In the genomic region with DNA sequence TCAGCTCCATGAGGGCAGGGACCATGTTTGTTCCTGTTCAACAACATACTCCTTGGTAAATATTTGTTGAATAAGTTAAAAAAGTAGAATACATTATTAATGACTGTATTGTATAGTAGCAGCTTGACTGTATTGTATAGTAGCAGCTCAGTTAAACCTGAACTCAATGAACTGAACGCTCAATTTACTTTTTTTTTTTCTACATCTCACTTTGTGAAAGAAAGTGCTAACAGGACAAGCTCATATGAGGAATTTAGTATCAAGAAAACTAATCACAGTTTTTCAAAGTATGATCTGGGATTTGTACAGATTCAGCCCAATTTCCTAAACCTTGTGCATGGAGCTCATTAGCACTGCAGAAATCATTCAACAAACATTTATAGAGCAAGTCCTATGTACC, we compare ENCODE assay signal across 21 cellular contexts. TPM values are rescaled to one million over a fixed set of nuclear protein-coding genes. Genes with fewer than 3 reads are reported as not detected.
DNase-seq lines count a peak whose midpoint lies in the region; ATAC-seq and TF ChIP-seq lines count a peak whose summit lies in the region.
"Had no signal": no experiment of that assay in that cellular context is flagged by ENCODE, and none has a peak within 500 bp of the region (broad histone marks: within the 10 kb centered on the region; RNA-seq: fewer than 3 reads in every experiment).

No MANE protein-coding gene starts in this region.

- no peak overlapping the region for H2AFZ ChIP-seq in PC-9
- no peak overlapping the region for H2AFZ ChIP-seq in hepatocyte

- CTCF ChIA-PET in HEK293 (lab: Yijun Ruan, JAX) (interaction anchor here (0.6 to 1.3 kb wide), 6 partner anchors 11 to 398 kb away, joined by 3 to 4 read pairs (median 3); partner anchors contain the start of gene NR2E1), PC-9 (lab: Charles Lee) (interaction anchor here (0.5 to 0.6 kb wide), 2 partner anchors 8 to 794 kb away, joined by 5 to 8 read pairs; no protein-coding TSS in a partner anchor)

- H3K27me3 ChIP-seq in PC-9 (ENCODE audit: insufficient read depth, low read depth) (no peaks in the 10 kb centered on the region), hepatocyte (peaks cover 35% of the 10 kb centered on the region)
- H3K27me3 ChIP-seq: BE2C had no signal

- no peaks in the 10 kb centered on the region; the same call in 1 of the 2 replicates for H3F3A ChIP-seq in PC-9 (ENCODE audit: insufficient read depth, low read depth)

- BruUV-seq in PC-9 (replicated peaks; lab: Mats Ljungman, UMichigan), result no TSS peak

- POLR2A ChIA-PET in HEK293 (lab: Yijun Ruan, JAX), result no interaction called here
- POLR2A ChIA-PET in PC-9 (lab: Charles Lee; ENCODE audit: unreplicated experiment), result no interaction called here

- DNase-seq in PC-9 (no peak), hepatocyte (ENCODE audit: low spot score) (no peak), amniotic stem cell (lab: John Stamatoyannopoulos, UW) (no peak), NCI-H345 (lab: John Stamatoyannopoulos, UW) (no peak)
- DNase-seq in stimulated activated naive CD4-positive, alpha-beta T cell (lab: John Stamatoyannopoulos, UW), result no peak
- DNase-seq: 8988T; ACHN; BE2C; C1 segment of cervical spinal cord; Calu3; CD4-positive, alpha-beta T cell; CD8-positive, alpha-beta T cell; DMS79 treated with DMSO at 0.1 percent for 48 hours; GF-D8 had no signal

- WGBS in hepatocyte (ENCODE audit: low lambda C conversion rate, missing lambda C conversion rate), result 91% methylated on average over 1 of the region's 1 CpG

- H3K36me3 ChIP-seq in HEK293 (ENCODE audit: control insufficient read depth in 2 of 2, insufficient read depth in 1 of 2, low read length in 2 of 2) (no peaks in the 10 kb centered on the region), PC-9 (ENCODE audit: low read depth) (no peaks in the 10 kb centered on the region), hepatocyte (replicated peaks; ENCODE audit: insufficient read depth, low read depth) (no peaks in the 10 kb centered on the region)
- H3K36me3 ChIP-seq: BE2C, BLaER1 had no signal

- H3K4me1 ChIP-seq in HEK293 (ENCODE audit: control insufficient read depth, insufficient read depth, low read length) (0 out of 2 replicates have a peak, but pooled peaks cover 3% of the 10 kb centered on the region), PC-9 (replicated peaks; ENCODE audit: insufficient read depth) (peaks cover 26% of the 10 kb centered on the region), hepatocyte (ENCODE audit: insufficient read depth) (peaks cover 5% of the 10 kb centered on the region)
- H3K4me1 ChIP-seq: BE2C, BLaER1 had no signal

- TF ChIP-seq CTCF in C4-2B (conservative IDR thresholded peaks at IDR 0.05) (no peak), HEK293 (tag by site-specific recombination; IDR thresholded peaks at IDR 0.05) (no peak), PC-9 (conservative IDR thresholded peaks at IDR 0.05) (no peak), hepatocyte (IDR thresholded peaks at IDR 0.05; ENCODE audit: poor library complexity) (no peak)

- H3K4me2 ChIP-seq in PC-9, result peak overlapping the region; percentile 39; the same call in 1 of the 2 replicates
- H3K4me2 ChIP-seq in hepatocyte, result no peak overlapping the region
- H3K4me2 ChIP-seq: BLaER1 had no signal

- H3K9me2 ChIP-seq in PC-9 (ENCODE audit: insufficient read depth) (no peaks in the 10 kb centered on the region), hepatocyte (replicated peaks; ENCODE audit: insufficient read depth) (no peaks in the 10 kb centered on the region)

- intact Hi-C loops in PC-9 (cut with micrococcal nuclease; ENCODE audit: unreplicated experiment), result no loop called here

- no peaks in the 10 kb centered on the region for H3K9me3 ChIP-seq in HEK293 (ENCODE audit: control insufficient read depth, insufficient read depth, low read depth, low read length)
- H3K9me3 ChIP-seq in PC-9 (ENCODE audit: insufficient read depth, low read depth), result no peaks in the 10 kb centered on the region
- no peaks in the 10 kb centered on the region for H3K9me3 ChIP-seq in hepatocyte (ENCODE audit: low read depth)
- H3K9me3 ChIP-seq: BE2C, BLaER1, Caco-2 had no signal

- H4K20me1 ChIP-seq in PC-9 (ENCODE audit: insufficient read depth), result no peaks in the 10 kb centered on the region
- no peaks in the 10 kb centered on the region for H4K20me1 ChIP-seq in hepatocyte (ENCODE audit: insufficient read depth, poor library complexity, severe bottlenecking)

- no peak for ATAC-seq in GM18870 (IDR thresholded peaks at IDR 0.05; ENCODE audit: unreplicated experiment)
- ATAC-seq: CD8-positive, alpha-beta T cell had no signal

- peak overlapping the region; percentile 63; the same call in 1 of the 2 replicates for H3K27ac ChIP-seq in C4-2B
- H3K27ac ChIP-seq in HEK293 (ENCODE audit: extremely low read depth, low read depth, low read length), result no peak overlapping the region
- no peak overlapping the region for H3K27ac ChIP-seq in PC-9
- peak overlapping the region; percentile 41 for H3K27ac ChIP-seq in hepatocyte
- H3K27ac ChIP-seq: BLaER1 had no signal

- H3K79me2 ChIP-seq in PC-9 (ENCODE audit: low read depth) (no peaks in the 10 kb centered on the region), hepatocyte (no peaks in the 10 kb centered on the region)

- no peak overlapping the region for H3K4me3 ChIP-seq in HEK293 (ENCODE audit: low read depth, low read length)
- H3K4me3 ChIP-seq in PC-9, result no peak overlapping the region
- H3K4me3 ChIP-seq in hepatocyte, result no peak overlapping the region
- H3K4me3 ChIP-seq: BLaER1 had no signal

TF ChIP-seq in HEK293, 187 proteins besides CTCF, POLR2A, EP300 and RAD21:
- TF ChIP-seq ZNF664 (tag by site-specific recombination; IDR thresholded peaks at IDR 0.05), result peak; percentile 92
- TF ChIP-seq ZNF623 (tag by site-specific recombination; IDR thresholded peaks at IDR 0.05), result no peak

RNA-seq across cellular contexts. Expression of gene NR2E1, which starts 38.8 kb away (rescaled TPM):
- total RNA-seq in PC-9 (2021) (not detected in 2 replicates), hepatocyte (not detected in 2 replicates)
- polyA plus RNA-seq in hepatocyte, result not detected in 2 replicates
- total RNA-seq: A673; Calu3; CD4-positive, alpha-beta T cell; CD8-positive, alpha-beta T cell had no signal
- polyA plus RNA-seq: AG04450 had no signal

RNA-seq across cellular contexts. Expression of gene OSTM1, which starts 52.5 kb away (rescaled TPM):
- 13.7 and 16.0 TPM in 2 replicates for total RNA-seq in PC-9 (2021)
- total RNA-seq in hepatocyte, result 25.3 and 26.1 TPM in 2 replicates
- polyA plus RNA-seq in hepatocyte, result 19.1 and 24.1 TPM in 2 replicates

Comparison
In these comparisons a context has a peak if more than half of its experiments do, and no peak if none do; other contexts are left out.
1. H3K27ac ChIP-seq: peak in C4-2B (single experiment) and hepatocyte (single experiment); none in HEK293 (single experiment) and PC-9 (single experiment).